ENCODE assay signal across 22 cellular contexts in genomic region chr10:112826018-112826697, GRCh38.
"Had no signal": no experiment of that assay in that cellular context is flagged by ENCODE, and none has a peak within 500 bp of the region (broad histone marks: within the 10 kb centered on the region; RNA-seq: fewer than 3 reads in every experiment).

No MANE protein-coding gene starts in this region.

- DNase-seq: activated B cell treated with CpG ODN at 0.5 μM for 24 hours; activated CD4-positive, alpha-beta T cell treated with anti-CD3 and anti-CD28 coated beads for 4 hours; activated CD4-positive, alpha-beta T cell treated with anti-CD3 and anti-CD28 coated beads, Interleukin-2, amount 50 U/mL, for 48 hours; activated CD8-positive, alpha-beta memory T cell treated with anti-CD3 and anti-CD28 coated beads, Interleukin-2, amount 50 U/mL, for 48 hours; activated naive CD4-positive, alpha-beta T cell treated with Interleukin-2 at 50 U/mL for 16 hours; activated naive CD8-positive, alpha-beta T cell treated with anti-CD3 and anti-CD28 coated beads for 36 hours; activated T-cell treated with anti-CD3 and anti-CD28 coated beads, Interleukin-2, amount 50 U/mL, for 4 hours; dermis blood vessel endothelial cell; effector CD8-positive, alpha-beta T cell; foreskin keratinocyte; left ventricle myocardium superior; nephron progenitor cell; retina; spleen; stimulated activated CD4-positive, alpha-beta T cell treated with anti-CD3 and anti-CD28 coated beads, Interleukin-4, amount 100 ng/mL, for 1 hour; stimulated activated naive CD4-positive, alpha-beta T cell; T1000; testis had no signal

- FAIRE-seq: astrocyte had no signal

- H3K9me3 Mint-ChIP-seq: activated B cell treated with CpG ODN at 0.5 μM for 24 hours; activated naive CD8-positive, alpha-beta T cell treated with anti-CD3 and anti-CD28 coated beads for 36 hours; activated T-cell treated with anti-CD3 and anti-CD28 coated beads, Interleukin-2, amount 50 U/mL, for 4 hours; memory B cell; nephron progenitor cell; T-helper 1 cell treated with Interleukin-12 subunit alpha and Interleukin-12 subunit beta and Interleukin-4 antibody, amounts not matched to agents 30 μg/mL and 1 μg/mL, for 36 hours had no signal

- H3K36me3 ChIP-seq: upper lobe of left lung had no signal

- H3K4me3 ChIP-seq: spleen, testis, upper lobe of left lung had no signal

- H3K4me3 Mint-ChIP-seq: activated B cell treated with CpG ODN at 0.5 μM for 24 hours; activated naive CD8-positive, alpha-beta T cell treated with anti-CD3 and anti-CD28 coated beads for 36 hours; activated T-cell treated with anti-CD3 and anti-CD28 coated beads, Interleukin-2, amount 50 U/mL, for 4 hours; memory B cell; nephron progenitor cell; T-helper 1 cell treated with Interleukin-12 subunit alpha and Interleukin-12 subunit beta and Interleukin-4 antibody, amounts not matched to agents 30 μg/mL and 1 μg/mL, for 36 hours had no signal

- ATAC-seq: activated T-cell treated with anti-CD3 and anti-CD28 coated beads, Interleukin-2, amount 50 U/mL, for 4 hours; foreskin keratinocyte; left ventricle myocardium superior had no signal

- H3K9me3 ChIP-seq: spleen, testis, upper lobe of left lung had no signal

- H3K4me1 ChIP-seq: spleen, testis, upper lobe of left lung had no signal

- H3K27me3 Mint-ChIP-seq: activated B cell treated with CpG ODN at 0.5 μM for 24 hours; activated naive CD8-positive, alpha-beta T cell treated with anti-CD3 and anti-CD28 coated beads for 36 hours; memory B cell had no signal

- H3K27me3 ChIP-seq: foreskin keratinocyte, spleen, testis, upper lobe of left lung had no signal

- H3K27ac ChIP-seq: foreskin keratinocyte, spleen, testis, upper lobe of left lung had no signal

- H3K4me1 Mint-ChIP-seq: activated B cell treated with CpG ODN at 0.5 μM for 24 hours; activated naive CD8-positive, alpha-beta T cell treated with anti-CD3 and anti-CD28 coated beads for 36 hours; memory B cell had no signal

- H3K27ac Mint-ChIP-seq: activated B cell treated with CpG ODN at 0.5 μM for 24 hours; activated naive CD8-positive, alpha-beta T cell treated with anti-CD3 and anti-CD28 coated beads for 36 hours; memory B cell; nephron progenitor cell; T-helper 1 cell treated with Interleukin-12 subunit alpha and Interleukin-12 subunit beta and Interleukin-4 antibody, amounts not matched to agents 30 μg/mL and 1 μg/mL, for 36 hours had no signal
